Comparison of ENCODE assay signal across 2 cellular contexts in the genomic region with DNA sequence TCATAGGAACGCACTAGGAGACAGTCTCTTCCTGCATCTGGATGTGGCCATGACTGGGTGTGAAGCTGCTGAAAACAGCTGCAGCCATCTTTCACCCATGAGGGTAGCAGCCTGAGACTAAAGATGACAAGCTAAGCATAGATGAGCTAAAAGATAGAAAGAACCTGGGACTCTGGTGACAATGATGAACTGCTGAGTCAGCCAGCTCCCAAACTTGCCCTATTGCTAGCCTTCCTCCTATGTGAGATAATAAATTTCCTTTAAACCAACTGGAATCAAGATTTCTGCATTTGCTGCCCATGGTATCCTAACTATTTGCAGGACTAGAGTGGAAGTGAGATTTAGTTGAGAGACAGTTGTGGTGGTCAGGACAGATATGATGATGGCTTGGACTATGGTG.
TF ChIP-seq lines count a peak whose summit lies in the region.

No MANE protein-coding gene starts in this region.

TF ChIP-seq in H1, 55 proteins besides CTCF, POLR2A, EP300 and RAD21:
- TF ChIP-seq SP4 (IDR thresholded peaks at IDR 0.05; ENCODE audit: low read length) = no peak
- TF ChIP-seq HDAC6 (IDR thresholded peaks at IDR 0.05; ENCODE audit: low read depth, low read length) = no peak
- no peak for TF ChIP-seq YY1 (IDR thresholded peaks at IDR 0.05; ENCODE audit: low read depth, low read length)
- TF ChIP-seq JUND (IDR thresholded peaks at IDR 0.05; ENCODE audit: low read length) = no peak
- TF ChIP-seq JUN (IDR thresholded peaks at IDR 0.05; ENCODE audit: low read depth, low read length) = no peak
- no peak for TF ChIP-seq KDM4A (IDR thresholded peaks at IDR 0.05; ENCODE audit: low read depth, low read length, severe bottlenecking)
- no peak for TF ChIP-seq CEBPB (IDR thresholded peaks at IDR 0.05; ENCODE audit: low read depth, low read length)
- TF ChIP-seq MAFK (IDR thresholded peaks at IDR 0.05; ENCODE audit: low read depth, low read length) = no peak
- TF ChIP-seq POU5F1 (IDR thresholded peaks at IDR 0.05; ENCODE audit: low read depth, low read length) = no peak
- no peak for TF ChIP-seq NANOG (IDR thresholded peaks at IDR 0.05; ENCODE audit: insufficient read depth, low read depth, low read length, poor library complexity, severe bottlenecking)
- no peak for TF ChIP-seq BRCA1 (IDR thresholded peaks at IDR 0.05; ENCODE audit: low read depth, low read length)
- no peak for TF ChIP-seq GABPA (IDR thresholded peaks at IDR 0.05; ENCODE audit: borderline replicate concordance, insufficient read depth, low read length)
- TF ChIP-seq CBX5 (IDR thresholded peaks at IDR 0.05; ENCODE audit: low read depth, low read length) = no peak
- TF ChIP-seq BCL11A (IDR thresholded peaks at IDR 0.05; ENCODE audit: low read depth in 2 of 2, low read length in 2 of 2) = no peak
- TF ChIP-seq PHF8 (conservative IDR thresholded peaks at IDR 0.05; ENCODE audit: low read depth, low read length) = no peak
- no peak for TF ChIP-seq EGR1 (IDR thresholded peaks at IDR 0.05; ENCODE audit: borderline replicate concordance, low read depth, low read length)

TF ChIP-seq in liver, 16 proteins besides CTCF, POLR2A, EP300 and RAD21:
- TF ChIP-seq, protein P1, sequence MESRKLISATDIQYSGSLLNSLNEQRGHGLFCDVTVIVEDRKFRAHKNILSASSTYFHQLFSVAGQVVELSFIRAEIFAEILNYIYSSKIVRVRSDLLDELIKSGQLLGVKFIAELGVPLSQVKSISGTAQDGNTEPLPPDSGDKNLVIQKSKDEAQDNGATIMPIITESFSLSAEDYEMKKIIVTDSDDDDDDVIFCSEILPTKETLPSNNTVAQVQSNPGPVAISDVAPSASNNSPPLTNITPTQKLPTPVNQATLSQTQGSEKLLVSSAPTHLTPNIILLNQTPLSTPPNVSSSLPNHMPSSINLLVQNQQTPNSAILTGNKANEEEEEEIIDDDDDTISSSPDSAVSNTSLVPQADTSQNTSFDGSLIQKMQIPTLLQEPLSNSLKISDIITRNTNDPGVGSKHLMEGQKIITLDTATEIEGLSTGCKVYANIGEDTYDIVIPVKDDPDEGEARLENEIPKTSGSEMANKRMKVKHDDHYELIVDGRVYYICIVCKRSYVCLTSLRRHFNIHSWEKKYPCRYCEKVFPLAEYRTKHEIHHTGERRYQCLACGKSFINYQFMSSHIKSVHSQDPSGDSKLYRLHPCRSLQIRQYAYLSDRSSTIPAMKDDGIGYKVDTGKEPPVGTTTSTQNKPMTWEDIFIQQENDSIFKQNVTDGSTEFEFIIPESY (IDR thresholded peaks at IDR 0.05) = no peak
- no peak for TF ChIP-seq RXRA (IDR thresholded peaks at IDR 0.05)
- no peak for TF ChIP-seq SP1 (IDR thresholded peaks at IDR 0.05)
- TF ChIP-seq YY1 (IDR thresholded peaks at IDR 0.05) = no peak
- TF ChIP-seq, protein P2, sequence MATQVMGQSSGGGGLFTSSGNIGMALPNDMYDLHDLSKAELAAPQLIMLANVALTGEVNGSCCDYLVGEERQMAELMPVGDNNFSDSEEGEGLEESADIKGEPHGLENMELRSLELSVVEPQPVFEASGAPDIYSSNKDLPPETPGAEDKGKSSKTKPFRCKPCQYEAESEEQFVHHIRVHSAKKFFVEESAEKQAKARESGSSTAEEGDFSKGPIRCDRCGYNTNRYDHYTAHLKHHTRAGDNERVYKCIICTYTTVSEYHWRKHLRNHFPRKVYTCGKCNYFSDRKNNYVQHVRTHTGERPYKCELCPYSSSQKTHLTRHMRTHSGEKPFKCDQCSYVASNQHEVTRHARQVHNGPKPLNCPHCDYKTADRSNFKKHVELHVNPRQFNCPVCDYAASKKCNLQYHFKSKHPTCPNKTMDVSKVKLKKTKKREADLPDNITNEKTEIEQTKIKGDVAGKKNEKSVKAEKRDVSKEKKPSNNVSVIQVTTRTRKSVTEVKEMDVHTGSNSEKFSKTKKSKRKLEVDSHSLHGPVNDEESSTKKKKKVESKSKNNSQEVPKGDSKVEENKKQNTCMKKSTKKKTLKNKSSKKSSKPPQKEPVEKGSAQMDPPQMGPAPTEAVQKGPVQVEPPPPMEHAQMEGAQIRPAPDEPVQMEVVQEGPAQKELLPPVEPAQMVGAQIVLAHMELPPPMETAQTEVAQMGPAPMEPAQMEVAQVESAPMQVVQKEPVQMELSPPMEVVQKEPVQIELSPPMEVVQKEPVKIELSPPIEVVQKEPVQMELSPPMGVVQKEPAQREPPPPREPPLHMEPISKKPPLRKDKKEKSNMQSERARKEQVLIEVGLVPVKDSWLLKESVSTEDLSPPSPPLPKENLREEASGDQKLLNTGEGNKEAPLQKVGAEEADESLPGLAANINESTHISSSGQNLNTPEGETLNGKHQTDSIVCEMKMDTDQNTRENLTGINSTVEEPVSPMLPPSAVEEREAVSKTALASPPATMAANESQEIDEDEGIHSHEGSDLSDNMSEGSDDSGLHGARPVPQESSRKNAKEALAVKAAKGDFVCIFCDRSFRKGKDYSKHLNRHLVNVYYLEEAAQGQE (IDR thresholded peaks at IDR 0.05) = no peak
- no peak for TF ChIP-seq HNF4A (conservative IDR thresholded peaks at IDR 0.05)
- TF ChIP-seq EGR1 (IDR thresholded peaks at IDR 0.05; ENCODE audit: low read depth in 2 of 2) = no peak
- TF ChIP-seq HNF4G (IDR thresholded peaks at IDR 0.05) = no peak
- TF ChIP-seq FOXA1 (IDR thresholded peaks at IDR 0.05) = no peak
- no peak for TF ChIP-seq JUND (IDR thresholded peaks at IDR 0.05)
- no peak for TF ChIP-seq TAF1 (conservative IDR thresholded peaks at IDR 0.05)
- TF ChIP-seq NR2F2 (IDR thresholded peaks at IDR 0.05) = no peak
- TF ChIP-seq, protein P3, sequence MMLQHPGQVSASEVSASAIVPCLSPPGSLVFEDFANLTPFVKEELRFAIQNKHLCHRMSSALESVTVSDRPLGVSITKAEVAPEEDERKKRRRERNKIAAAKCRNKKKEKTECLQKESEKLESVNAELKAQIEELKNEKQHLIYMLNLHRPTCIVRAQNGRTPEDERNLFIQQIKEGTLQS (IDR thresholded peaks at IDR 0.05) = no peak
- TF ChIP-seq FOXA2 (IDR thresholded peaks at IDR 0.05) = no peak
- no peak for TF ChIP-seq GABPA (IDR thresholded peaks at IDR 0.05 in 1 of 2, conservative IDR thresholded peaks at IDR 0.05 in 1 of 2)
- TF ChIP-seq, protein P4, sequence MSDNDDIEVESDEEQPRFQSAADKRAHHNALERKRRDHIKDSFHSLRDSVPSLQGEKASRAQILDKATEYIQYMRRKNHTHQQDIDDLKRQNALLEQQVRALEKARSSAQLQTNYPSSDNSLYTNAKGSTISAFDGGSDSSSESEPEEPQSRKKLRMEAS (IDR thresholded peaks at IDR 0.05) = no peak
